Comparison of ENCODE assay signal across 31 cellular contexts in genomic region chr7:87067788-87068187, GRCh38. TPM values are rescaled to one million over a fixed set of nuclear protein-coding genes. Genes with fewer than 3 reads are reported as not detected.
DNase-seq lines count a peak whose midpoint lies in the region; ATAC-seq, FAIRE-seq and TF ChIP-seq lines count a peak whose summit lies in the region.
"Had no signal": no experiment of that assay in that cellular context is flagged by ENCODE, and none has a peak within 500 bp of the region (broad histone marks: within the 10 kb centered on the region; RNA-seq: fewer than 3 reads in every experiment).

No MANE protein-coding gene starts in this region.

- H3K4me3 ChIP-seq in K562 = no peak overlapping the region
- H3K4me3 ChIP-seq: A549; BLaER1; BLaER1 treated with 17β-estradiol and CSF1 and Interleukin-3, amounts not matched to agents 10 nM and 100 nM had no signal

- H3K9me1 ChIP-seq in K562 (ENCODE audit: control insufficient read depth, insufficient read depth, low read length) = no peaks in the 10 kb centered on the region

- ATAC-seq in K562 (no peak), HG02678 (IDR thresholded peaks at IDR 0.05; ENCODE audit: unreplicated experiment) (no peak)
- ATAC-seq: A549; CD8-positive, alpha-beta T cell had no signal

- no peak overlapping the region for H3K9ac ChIP-seq in K562 (ENCODE audit: insufficient read depth in 1 of 2, low read depth in 2 of 2, low read length in 2 of 2)
- H3K9ac ChIP-seq: BLaER1; BLaER1 treated with 17β-estradiol and CSF1 and Interleukin-3, amounts not matched to agents 10 nM and 100 nM had no signal

- no peak overlapping the region for H3K4me2 ChIP-seq in K562 (ENCODE audit: insufficient read depth, low read length)
- H3K4me2 ChIP-seq: A549; BLaER1; BLaER1 treated with 17β-estradiol and CSF1 and Interleukin-3, amounts not matched to agents 10 nM and 100 nM had no signal

- H4K20me1 ChIP-seq in K562 (replicated peaks; ENCODE audit: control insufficient read depth, insufficient read depth, low read length) = no peaks in the 10 kb centered on the region
- H4K20me1 ChIP-seq: BLaER1; BLaER1 treated with 17β-estradiol and CSF1 and Interleukin-3, amounts not matched to agents 10 nM and 100 nM had no signal

- intact Hi-C loops in K562 (cut with micrococcal nuclease) = no loop called here

- no peak for TF ChIP-seq CTCF in K562 (IDR thresholded peaks at IDR 0.05 in 2 of 3, conservative IDR thresholded peaks at IDR 0.05 in 1 of 3; ENCODE audit: insufficient read depth in 2 of 3, low read depth in 1 of 3, low read length in 3 of 3)

- no peaks in the 10 kb centered on the region for H3K79me2 ChIP-seq in K562 (ENCODE audit: control insufficient read depth, insufficient read depth, low read length)

- 0 out of 5 replicates have a peak, but pooled peaks cover 0 to 2% of the 10 kb centered on the region in 2 experiments for H3K4me1 ChIP-seq in K562 (replicated peaks in 1 of 2; ENCODE audit: control insufficient read depth in 2 of 2, insufficient read depth in 2 of 2, low read length in 2 of 2)
- H3K4me1 ChIP-seq: A549; BE2C; BLaER1; BLaER1 treated with 17β-estradiol and CSF1 and Interleukin-3, amounts not matched to agents 10 nM and 100 nM; Caco-2 had no signal

- POLR2A ChIA-PET in K562 (lab: Yijun Ruan, JAX) = no interaction called here

- H3K27me3 ChIP-seq in K562 (ENCODE audit: control insufficient read depth in 2 of 2, insufficient read depth in 2 of 2, low read length in 2 of 2) = no peaks in the 10 kb centered on the region
- H3K27me3 ChIP-seq: BE2C; BLaER1; BLaER1 treated with 17β-estradiol and CSF1 and Interleukin-3, amounts not matched to agents 10 nM and 100 nM had no signal

- no TSS peak for BruUV-seq in K562 (replicated peaks; lab: Mats Ljungman, UMichigan)

- H3K36me3 ChIP-seq in K562 (ENCODE audit: control insufficient read depth, insufficient read depth, low read length) = no peaks in the 10 kb centered on the region
- H3K36me3 ChIP-seq: BE2C; BLaER1; BLaER1 treated with 17β-estradiol and CSF1 and Interleukin-3, amounts not matched to agents 10 nM and 100 nM had no signal

- in situ Hi-C loops in K562 (cut with MboI) = no loop called here

- H3K27ac ChIP-seq in K562 (ENCODE audit: extremely low read depth, low read depth, low read length) = no peak overlapping the region
- H3K27ac ChIP-seq: 22Rv1; A549; BLaER1; BLaER1 treated with 17β-estradiol and CSF1 and Interleukin-3, amounts not matched to agents 10 nM and 100 nM; C4-2B had no signal

- no peak for TF ChIP-seq POLR2A in K562 (conservative IDR thresholded peaks at IDR 0.05)

- DNase-seq in K562 (ENCODE audit: extremely low read depth in 1 of 4, low spot score in 3 of 4) = no peak
- DNase-seq: 8988T; ACHN; AML-193; BE2C; C1 segment of cervical spinal cord; Caco-2; Calu3; CD4-positive, alpha-beta memory T cell; CD4-positive, alpha-beta T cell; CD4-positive, CD25-positive, alpha-beta regulatory T cell; CD8-positive, alpha-beta memory T cell; CD8-positive, alpha-beta T cell; COR-L47; DMS 273 treated with DMSO at 0.1 percent for 48 hours; DMS153; DMS53; DMS79; DMS79 treated with DMSO at 0.1 percent for 48 hours; DND-41; EL had no signal

- no peak for TF ChIP-seq RAD21 in K562 (CRISPR knock-in tag; conservative IDR thresholded peaks at IDR 0.05 in 1 of 2, IDR thresholded peaks at IDR 0.05 in 1 of 2)

- H3K9me3 ChIP-seq in K562 (replicated peaks; ENCODE audit: control insufficient read depth, insufficient read depth, low read depth, low read length) = no peaks in the 10 kb centered on the region
- H3K9me3 ChIP-seq: A549; BE2C; BLaER1; BLaER1 treated with 17β-estradiol and CSF1 and Interleukin-3, amounts not matched to agents 10 nM and 100 nM; Caco-2 had no signal

- no peak for TF ChIP-seq EP300 in K562 (IDR thresholded peaks at IDR 0.05; ENCODE audit: low read length)

- CTCF ChIA-PET in K562 (lab: Yijun Ruan, JAX; ENCODE audit: low intra/inter-chr PET ratio) = no interaction called here

- FAIRE-seq in K562 (lab: Jason Lieb, UNC) = no peak
- FAIRE-seq: A204.1, A549, D721Med had no signal

- H2AFZ ChIP-seq in K562 (ENCODE audit: low read depth, low read length) = peak overlapping the region; percentile 1; the same call in 1 of the 2 replicates

TF ChIP-seq in K562, 482 proteins besides CTCF, POLR2A, EP300 and RAD21:
- TF ChIP-seq ADNP (tag; IDR thresholded peaks at IDR 0.05) = no peak
- TF ChIP-seq BCOR (IDR thresholded peaks at IDR 0.05) = peak; percentile 93
- peak in 1 of 2 experiments; percentile 71; a peak in 2 of 4 replicates for TF ChIP-seq KDM1A (IDR thresholded peaks at IDR 0.05)
- TF ChIP-seq THRAP3 (IDR thresholded peaks at IDR 0.05; ENCODE audit: borderline replicate concordance) = no peak
- peak; percentile 99 for TF ChIP-seq RBM25 (IDR thresholded peaks at IDR 0.05; ENCODE audit: low read depth, low read length, severe bottlenecking)
- 0 out of 2 replicates have a peak, but pooled peaks have one; percentile 41 for TF ChIP-seq HDAC2 (IDR thresholded peaks at IDR 0.05)
TF ChIP-seq in K562: peak in this region for 4.

RNA-seq across cellular contexts. Expression of gene ELAPOR2, which starts 8.3 kb away (rescaled TPM):
- total RNA-seq in K562 (2011; cell fraction: chromatin; rRNA removed; ENCODE audit: low replicate concordance) = 92.6 and 147 TPM in 2 replicates
- total RNA-seq in K562 (2011; cell fraction: nucleolus; rRNA removed) = 32.9 and 51.5 TPM in 2 replicates
- 68.5 and 83.6 TPM in 2 replicates for total RNA-seq in K562 (2011; cell fraction: nucleoplasm; rRNA removed)
- total RNA-seq in K562 (2014; rRNA removed) (23.4 and 24.7 TPM in 2 replicates), K562 (2014; rRNA removed; fragmentation: Illumina TruSeq; extraction: Trizol) (39.5 and 45.0 TPM in 2 replicates), K562 (2015; rRNA removed; fragmentation: Illumina TruSeq; extraction: Trizol) (39.3 and 42.9 TPM in 2 replicates), K562 (2021) (35.0 and 36.3 TPM in 2 replicates)
- polyA plus RNA-seq in K562 (2011; rRNA removed) (35.4 and 72.0 TPM in 2 replicates), K562 (2014; fragmentation: Illumina TruSeq; extraction: Trizol) (32.7 and 33.3 TPM in 2 replicates), K562 (2014; fragmentation: Nextera tagmentation; extraction: Ambion mirVana) (10 to 100 TPM in 1 of 2 experiments, 1 to 10 TPM in 1; 9.2 to 17.3 TPM), K562 (2014; rRNA removed) (25.8 and 37.6 TPM in 2 replicates)
- 15.4 and 19.1 TPM in 2 replicates for polyA plus RNA-seq in K562 (2011; cell fraction: cytosol; rRNA removed)
- 71.8 and 83.4 TPM in 2 replicates for polyA plus RNA-seq in K562 (2011; cell fraction: nucleus; rRNA removed)
- polyA plus RNA-seq in K562 (2012) = 43.5 and 62.0 TPM in 2 replicates
- polyA minus RNA-seq in K562 (2011; rRNA and poly(A)+ RNA removed) = 98.4 and 156 TPM in 2 replicates
- polyA minus RNA-seq in K562 (2011; cell fraction: cytosol; rRNA and poly(A)+ RNA removed) = 16.2 and 36.8 TPM in 2 replicates
- polyA minus RNA-seq in K562 (2011; cell fraction: nucleus; rRNA and poly(A)+ RNA removed) = 70.4 and 105 TPM in 2 replicates
- total RNA-seq: A673 had no signal
- polyA plus RNA-seq: CD14-positive monocyte had no signal
